ENCODE assay signal across 18 cellular contexts in genomic region chr5:120419110-120419509, GRCh38. TPM values are rescaled to one million over a fixed set of nuclear protein-coding genes. Genes with fewer than 3 reads are reported as not detected.
"Had no signal": no experiment of that assay in that cellular context is flagged by ENCODE, and none has a peak within 500 bp of the region (broad histone marks: within the 10 kb centered on the region; RNA-seq: fewer than 3 reads in every experiment).

No MANE protein-coding gene starts in this region.

- H3K27ac Mint-ChIP-seq: activated naive CD8-positive, alpha-beta T cell; progenitor cell of endocrine pancreas; stimulated activated memory B cell treated with anti-CD40 and anti-IgM and Interleukin-4, amounts not matched to agents 10 μg/mL and 1 μg/mL and 100 μg/mL, for 72 hours had no signal

- H3K27ac ChIP-seq: coronary artery, left ventricle myocardium inferior, neutrophil, spleen, tibial artery, vagina had no signal

- ATAC-seq: activated T-cell treated with anti-CD3 and anti-CD28 coated beads, Interleukin-2, amount 50 U/mL, for 4 hours; right cardiac atrium; stimulated activated memory B cell treated with anti-CD40 and anti-IgM and Interleukin-4, amounts not matched to agents 10 μg/mL and 1 μg/mL and 100 μg/mL, for 72 hours had no signal

- H3K27me3 Mint-ChIP-seq: activated naive CD8-positive, alpha-beta T cell; progenitor cell of endocrine pancreas; stimulated activated memory B cell treated with anti-CD40 and anti-IgM and Interleukin-4, amounts not matched to agents 10 μg/mL and 1 μg/mL and 100 μg/mL, for 72 hours had no signal

- H3K4me3 ChIP-seq: coronary artery, left ventricle myocardium inferior, spleen, tibial artery, vagina had no signal

- H3K36me3 Mint-ChIP-seq: activated naive CD8-positive, alpha-beta T cell; stimulated activated memory B cell treated with anti-CD40 and anti-IgM and Interleukin-4, amounts not matched to agents 10 μg/mL and 1 μg/mL and 100 μg/mL, for 72 hours had no signal

- H3K4me1 Mint-ChIP-seq: stimulated activated memory B cell treated with anti-CD40 and anti-IgM and Interleukin-4, amounts not matched to agents 10 μg/mL and 1 μg/mL and 100 μg/mL, for 72 hours had no signal

- H3K9me3 Mint-ChIP-seq: activated T-cell treated with anti-CD3 and anti-CD28 coated beads, Interleukin-2, amount 50 U/mL, for 4 hours; stimulated activated memory B cell treated with anti-CD40 and anti-IgM and Interleukin-4, amounts not matched to agents 10 μg/mL and 1 μg/mL and 100 μg/mL, for 72 hours had no signal

- H3K27me3 ChIP-seq: neutrophil, spleen, tibial artery, vagina had no signal

- H3K4me1 ChIP-seq: left ventricle myocardium inferior, spleen, vagina had no signal

- DNase-seq: activated CD4-positive, alpha-beta T cell treated with anti-CD3 and anti-CD28 coated beads, Interleukin-2, amount 50 U/mL, for 4 hours; activated CD4-positive, CD25-positive, alpha-beta regulatory T cell treated with anti-CD3 and anti-CD28 coated beads, Interleukin-2, amount 50 U/mL, for 72 hours; activated gamma-delta T cell; activated T-cell treated with anti-CD3 and anti-CD28 coated beads, Interleukin-2, amount 50 U/mL, for 4 hours; aorta; effector CD4-positive, alpha-beta T cell; left ventricle myocardium inferior; right cardiac atrium; spleen; stimulated activated CD4-positive, alpha-beta T cell treated with anti-CD3 and anti-CD28 coated beads, Interleukin-1b, Interleukin-23, amount 100 ng/mL, for 48 hours; T-helper 2 cell; tibial artery had no signal

- H3K4me3 Mint-ChIP-seq: activated naive CD8-positive, alpha-beta T cell; activated T-cell treated with anti-CD3 and anti-CD28 coated beads, Interleukin-2, amount 50 U/mL, for 4 hours; stimulated activated memory B cell treated with anti-CD40 and anti-IgM and Interleukin-4, amounts not matched to agents 10 μg/mL and 1 μg/mL and 100 μg/mL, for 72 hours had no signal

- H3K9me3 ChIP-seq: neutrophil, spleen, tibial artery, vagina had no signal

- H3K36me3 ChIP-seq: left ventricle myocardium inferior, neutrophil, spleen, tibial artery, vagina had no signal

RNA-seq across cellular contexts. Expression of gene PRR16, which starts 45.0 kb away (rescaled TPM):
- total RNA-seq: activated T-cell treated with anti-CD3 and anti-CD28 coated beads, Interleukin-2, amount 50 U/mL, for 4 hours; progenitor cell of endocrine pancreas had no signal
